ENCODE assay signal across 11 cellular contexts in genomic region chr1:229093546-229094336, GRCh38.
DNase-seq lines count a peak whose midpoint lies in the region; ATAC-seq and TF ChIP-seq lines count a peak whose summit lies in the region.
"Had no signal": no experiment of that assay in that cellular context is flagged by ENCODE, and none has a peak within 500 bp of the region (broad histone marks: within the 10 kb centered on the region; RNA-seq: fewer than 3 reads in every experiment).

No MANE protein-coding gene starts in this region.

- peak; percentile 78 for DNase-seq in LoVo (ENCODE audit: low spot score)
- DNase-seq in SJSA1 (ENCODE audit: low read depth in 1 of 2, low spot score in 2 of 2), result no peak
- peak; percentile 54 for DNase-seq in kidney tubule cell (ENCODE audit: low spot score)
- no peak for DNase-seq in tibial artery
- no peak for DNase-seq in NCI-H2171 (lab: John Stamatoyannopoulos, UW)
- DNase-seq in stimulated activated CD4-positive, alpha-beta T cell treated with anti-CD3 and anti-CD28 coated beads, Interleukin-4, amount 100 ng/mL, for 1 hour, result no peak
- DNase-seq: DMS 273 treated with DMSO at 0.1 percent for 48 hours, T-helper 9 cell had no signal

- intact Hi-C loops in tibial artery (cut with DNase I; ENCODE audit: low total_unique reads), result no loop called here

- no peak for TF ChIP-seq CTCF in tibial artery (IDR thresholded peaks at IDR 0.05)

- H3K4me1 ChIP-seq in SJSA1 (replicated peaks) (peaks cover 55% of the 10 kb centered on the region), tibial artery (peaks cover 0 to 68% (median 44%) of the 10 kb centered on the region in 4 donors)

- H3K4me3 ChIP-seq in SJSA1 (peak overlapping the region; percentile 35), tibial artery (no peak overlapping the region)
- H3K4me3 ChIP-seq: cardiac muscle cell, K562 had no signal

- peaks cover 4% of the 10 kb centered on the region; the same call in 1 of the 2 replicates for H3K9me3 ChIP-seq in SJSA1 (replicated peaks)
- no peaks in the 10 kb centered on the region for H3K9me3 ChIP-seq in tibial artery

- H3K27ac ChIP-seq in SJSA1 (peak overlapping the region; percentile 92), tibial artery (peak overlapping the region; percentile 78 to 82)
- H3K27ac ChIP-seq: cardiac muscle cell had no signal

- peaks cover 17% of the 10 kb centered on the region for H3K36me3 ChIP-seq in SJSA1
- H3K36me3 ChIP-seq in tibial artery, result no peaks in the 10 kb centered on the region
- H3K36me3 ChIP-seq: cardiac muscle cell had no signal

- ATAC-seq in GM19328 (IDR thresholded peaks at IDR 0.05; ENCODE audit: unreplicated experiment), result no peak
- ATAC-seq: K562 had no signal

- no peaks in the 10 kb centered on the region for H3K27me3 ChIP-seq in SJSA1 (replicated peaks)
- H3K27me3 ChIP-seq in tibial artery, result no peaks in the 10 kb centered on the region

Comparison
In these comparisons a context has a peak if more than half of its experiments do, and no peak if none do; other contexts are left out.
1. DNase-seq: peak in LoVo (single experiment) and kidney tubule cell (single experiment); none in SJSA1 (0 of 2), tibial artery (0 of 2), NCI-H2171 (single experiment) and stimulated activated CD4-positive, alpha-beta T cell treated with anti-CD3 and anti-CD28 coated beads, Interleukin-4, amount 100 ng/mL, for 1 hour (single experiment).